In the genomic region with DNA sequence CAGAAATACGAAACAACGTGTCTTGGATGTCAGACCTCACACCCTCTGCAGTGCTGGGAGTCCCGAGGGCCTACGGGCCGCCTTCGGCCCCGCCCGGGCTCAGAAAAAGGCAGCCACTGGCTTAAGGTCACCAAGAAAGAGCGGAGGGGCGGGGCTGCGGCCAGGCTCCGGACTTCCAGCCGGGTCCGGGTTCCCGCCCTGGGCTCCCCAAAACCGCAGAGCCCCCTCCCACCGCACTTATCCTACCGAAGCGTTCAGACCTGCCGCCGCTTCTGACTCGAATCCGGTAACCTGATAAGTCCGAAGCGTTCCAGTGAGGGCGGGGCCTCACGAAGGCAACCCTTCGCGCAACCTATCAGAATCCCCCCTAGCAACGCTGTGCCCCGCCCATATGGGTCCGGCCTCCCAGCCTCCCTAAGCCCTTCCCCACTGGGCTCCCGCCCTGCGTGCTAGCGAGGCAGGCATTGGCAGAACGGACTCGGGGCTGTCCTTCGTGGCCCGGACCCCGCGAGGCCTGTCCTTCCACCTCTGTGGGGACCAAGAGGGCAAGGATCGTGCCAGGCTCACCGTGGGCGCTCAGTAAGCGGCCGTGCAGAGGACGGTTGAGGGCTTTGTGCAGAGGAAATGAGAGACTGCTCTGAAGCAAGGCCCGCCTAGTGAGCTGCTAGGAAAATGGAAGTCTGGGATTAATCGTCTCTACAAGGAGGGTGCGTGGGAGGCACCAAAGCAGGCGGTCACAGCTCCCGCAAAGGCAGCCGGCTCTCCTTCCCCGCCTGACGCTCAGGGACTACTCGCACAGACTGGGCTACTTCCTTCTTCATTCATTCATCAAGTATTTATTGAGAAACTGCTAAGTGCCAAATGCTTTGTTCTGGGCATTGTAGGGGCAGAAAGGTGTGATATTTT, we compare ENCODE assay signal across 8 cellular contexts. TPM values are rescaled to one million over a fixed set of nuclear protein-coding genes. Genes with fewer than 3 reads are reported as not detected.
A peak's percentile ranks its signal among the peaks of the same experiment; 100 is the strongest.
DNase-seq lines count a peak whose midpoint lies in the region; ATAC-seq and TF ChIP-seq lines count a peak whose summit lies in the region.

A gene (minus strand): TSS at position 296 of the 906 bp plus-strand sequence. CDS start 515 bp downstream, outside the sequence.

- no TSS peak for BruUV-seq in mammary epithelial cell (replicated peaks; lab: Mats Ljungman, UMichigan)

- H3K4me2 ChIP-seq in mammary epithelial cell (ENCODE audit: insufficient read depth, low read depth, low read length): peak within 1 kb of the TSS; percentile 76

- intact Hi-C loops in mammary epithelial cell (cut with micrococcal nuclease): loop anchor here (1.0 kb wide), 1 partner anchor 9 kb away; a partner anchor contains a TSS

- H3K4me3 ChIP-seq in AG04450 (ENCODE audit: low read depth, low read length): peak within 1 kb of the TSS; percentile 70
- peak within 1 kb of the TSS; percentile 52 for H3K4me3 ChIP-seq in WERI-Rb-1 (ENCODE audit: low read depth, low read length)
- H3K4me3 ChIP-seq in mammary epithelial cell (replicated peaks in 1 of 3; ENCODE audit: insufficient read depth in 1 of 3, low read depth in 2 of 3, low read length in 3 of 3): peak within 1 kb of the TSS; percentile 32 to 49 (median 42)
- H3K4me3 ChIP-seq in iPS-18c (ENCODE audit: insufficient read depth, low read depth, low read length): peak within 1 kb of the TSS; percentile 70
- peak within 1 kb of the TSS; percentile 73 to 94 (median 87) for H3K4me3 ChIP-seq in skeletal muscle tissue (ENCODE audit: low read length in 3 of 3)

- peak; percentile 87 for ATAC-seq in GM18909 (IDR thresholded peaks at IDR 0.05; ENCODE audit: poor library complexity, unreplicated experiment)
- peak; percentile 86 for ATAC-seq in HG03159 (IDR thresholded peaks at IDR 0.05; ENCODE audit: unreplicated experiment)

- TF ChIP-seq CTCF in AG04450 (IDR thresholded peaks at IDR 0.05; ENCODE audit: low read depth, low read length) (no peak), WERI-Rb-1 (IDR thresholded peaks at IDR 0.05; ENCODE audit: low read depth, low read length) (no peak), mammary epithelial cell (conservative IDR thresholded peaks at IDR 0.05 in 1 of 2, IDR thresholded peaks at IDR 0.05 in 1 of 2; ENCODE audit: extremely low read depth in 1 of 2, insufficient read depth in 1 of 2, low read depth in 1 of 2, low read length in 2 of 2) (no peak)

- peaks cover 3% of the 10 kb centered on the region for H3K79me2 ChIP-seq in mammary epithelial cell (ENCODE audit: insufficient read depth, low read length)

- no peaks in the 10 kb centered on the region for H4K20me1 ChIP-seq in mammary epithelial cell (ENCODE audit: insufficient read depth, low read length)

- H3K27ac ChIP-seq in AG04450 (ENCODE audit: low read depth, low read length): peak within 1 kb of the TSS; percentile 82
- peak within 1 kb of the TSS; percentile 88 for H3K27ac ChIP-seq in WERI-Rb-1
- peak within 1 kb of the TSS; percentile 19 for H3K27ac ChIP-seq in mammary epithelial cell (ENCODE audit: insufficient read depth, low read depth, low read length)
- peak within 1 kb of the TSS; percentile 79 for H3K27ac ChIP-seq in skeletal muscle tissue (ENCODE audit: low read depth, low read length)

- H3K4me1 ChIP-seq in mammary epithelial cell (ENCODE audit: insufficient read depth, low read length) (peaks cover 20% of the 10 kb centered on the region), skeletal muscle tissue (ENCODE audit: control insufficient read depth in 3 of 3, insufficient read depth in 3 of 3, low read length in 3 of 3) (peaks cover 24 to 32% (median 31%) of the 10 kb centered on the region in 3 donors)

- CTCF ChIA-PET in AG04450 (lab: Charles Lee) (interaction anchor here (1.0 to 1.4 kb wide), 4 partner anchors 8 to 373 kb away, joined by 3 read pairs; a partner anchor contains a TSS), mammary epithelial cell (lab: Charles Lee; ENCODE audit: low non-redundant PET) (no interaction called here)

- in situ Hi-C loops in mammary epithelial cell (cut with MboI; ENCODE audit: low sequenced_read_pairs in 2 of 2): no loop called here

- H3K36me3 ChIP-seq in WERI-Rb-1: peaks cover 9% of the 10 kb centered on the region
- no peaks in the 10 kb centered on the region for H3K36me3 ChIP-seq in mammary epithelial cell (ENCODE audit: insufficient read depth, low read length)
- H3K36me3 ChIP-seq in skeletal muscle tissue (ENCODE audit: control insufficient read depth in 3 of 3, insufficient read depth in 3 of 3, low read length in 3 of 3): peaks cover 24 to 30% (median 27%) of the 10 kb centered on the region in 3 donors

- DNase-seq in AG04450 (ENCODE audit: low read depth, low spot score) (peak; percentile 84), NCI-H2227 treated with DMSO at 0.1 percent for 48 hours (lab: John Stamatoyannopoulos, UW) (peak; percentile 86), WERI-Rb-1 (peak; percentile 97), mammary epithelial cell (peak; percentile 94)

- H3K9me3 ChIP-seq in AG04450 (ENCODE audit: control insufficient read depth, insufficient read depth, low read length) (no peaks in the 10 kb centered on the region; the same call in none of the 2 replicates), WERI-Rb-1 (ENCODE audit: severe bottlenecking) (no peaks in the 10 kb centered on the region), mammary epithelial cell (replicated peaks; ENCODE audit: insufficient read depth, low read length) (no peaks in the 10 kb centered on the region), iPS-18c (ENCODE audit: control insufficient read depth, insufficient read depth, low read length) (no peaks in the 10 kb centered on the region), skeletal muscle tissue (ENCODE audit: control insufficient read depth in 3 of 3, low read length in 3 of 3) (no peaks in the 10 kb centered on the region)

- no peaks in the 10 kb centered on the region for H3K27me3 ChIP-seq in AG04450 (ENCODE audit: control insufficient read depth, insufficient read depth, low read length)
- no peaks in the 10 kb centered on the region for H3K27me3 ChIP-seq in WERI-Rb-1 (ENCODE audit: insufficient read depth, low read depth, severe bottlenecking)
- H3K27me3 ChIP-seq in mammary epithelial cell (ENCODE audit: insufficient read depth, low read length): no peaks in the 10 kb centered on the region
- no peaks in the 10 kb centered on the region for H3K27me3 ChIP-seq in skeletal muscle tissue (ENCODE audit: control insufficient read depth in 3 of 3, insufficient read depth in 3 of 3, low read length in 3 of 3)

- H3K9ac ChIP-seq in mammary epithelial cell (ENCODE audit: insufficient read depth, low read length) (peak within 1 kb of the TSS; percentile 16), skeletal muscle tissue (ENCODE audit: low read depth in 1 of 3, low read length in 3 of 3) (peak within 1 kb of the TSS; percentile 79 to 93 (median 89))

- 4% methylated on average over 15 of the region's 56 CpGs for WGBS in mammary epithelial cell (ENCODE audit: low coverage, missing lambda C conversion rate)

- peak within 1 kb of the TSS; percentile 95 for H2AFZ ChIP-seq in mammary epithelial cell (ENCODE audit: low read depth, low read length)

- dilution Hi-C loops in mammary epithelial cell (cut with HindIII; ENCODE audit: low sequenced_read_pairs): no loop called here

- POLR2A ChIA-PET in AG04450 (lab: Yijun Ruan, JAX): interaction anchor here (0.6 to 0.9 kb wide), 3 partner anchors 9 to 273 kb away, joined by 3 read pairs; a partner anchor contains a TSS

RNA-seq across cellular contexts. Expression of the gene that starts here (rescaled TPM):
- 35.2 and 46.4 TPM in 2 replicates for polyA plus RNA-seq in AG04450 (2011; rRNA removed)
- 37.1 and 54.6 TPM in 2 replicates for polyA minus RNA-seq in AG04450 (2011; rRNA and poly(A)+ RNA removed)
- 10 to 100 TPM; 15.8 to 23.5 TPM for total RNA-seq in mammary epithelial cell
- polyA plus RNA-seq in mammary epithelial cell: 22.1 TPM
- polyA minus RNA-seq in mammary epithelial cell: 44.7 TPM
- total RNA-seq in skeletal muscle tissue: 26.1 TPM

Comparison
In these comparisons a context has a peak if more than half of its experiments do, and no peak if none do; other contexts are left out.
1. Peak in every context shown above with its lines: DNase-seq, ATAC-seq, H3K4me3 ChIP-seq and H3K27ac ChIP-seq.
2. H3K27ac ChIP-seq: peak in every context shown above with its lines; median percentile 88 in WERI-Rb-1; 82 in AG04450; 79 in skeletal muscle tissue; 19 in mammary epithelial cell.